18 cellular contexts compared by ENCODE assay signal in genomic region chr2:129744141-129744540, GRCh38.
"Had no signal": no experiment of that assay in that cellular context is flagged by ENCODE, and none has a peak within 500 bp of the region (broad histone marks: within the 10 kb centered on the region; RNA-seq: fewer than 3 reads in every experiment).

No MANE protein-coding gene starts in this region.

- H3K27ac ChIP-seq: HL-60, SJSA1, SK-N-MC had no signal

- H3K9me3 ChIP-seq: SJSA1 had no signal

- H3K4me3 ChIP-seq: SJSA1, SK-N-MC had no signal

- DNase-seq: KBM-7, MV-4-11, NCI-H1048, NCI-H1105, NCI-H1417, NCI-H1436 treated with DMSO at 0.1 percent for 48 hours, NCI-H1694, NCI-H187 treated with DMSO at 0.1 percent for 48 hours, NCI-H2171 treated with DMSO at 0.1 percent for 48 hours, NCI-H524, NCI-H526 treated with DMSO at 0.1 percent for 48 hours, NCI-H774, Right ventricle myocardium superior, RPMI8226, SIG-M5 had no signal

- H3K4me1 ChIP-seq: SJSA1 had no signal

- H3K36me3 ChIP-seq: SJSA1 had no signal
